In the genomic region with DNA sequence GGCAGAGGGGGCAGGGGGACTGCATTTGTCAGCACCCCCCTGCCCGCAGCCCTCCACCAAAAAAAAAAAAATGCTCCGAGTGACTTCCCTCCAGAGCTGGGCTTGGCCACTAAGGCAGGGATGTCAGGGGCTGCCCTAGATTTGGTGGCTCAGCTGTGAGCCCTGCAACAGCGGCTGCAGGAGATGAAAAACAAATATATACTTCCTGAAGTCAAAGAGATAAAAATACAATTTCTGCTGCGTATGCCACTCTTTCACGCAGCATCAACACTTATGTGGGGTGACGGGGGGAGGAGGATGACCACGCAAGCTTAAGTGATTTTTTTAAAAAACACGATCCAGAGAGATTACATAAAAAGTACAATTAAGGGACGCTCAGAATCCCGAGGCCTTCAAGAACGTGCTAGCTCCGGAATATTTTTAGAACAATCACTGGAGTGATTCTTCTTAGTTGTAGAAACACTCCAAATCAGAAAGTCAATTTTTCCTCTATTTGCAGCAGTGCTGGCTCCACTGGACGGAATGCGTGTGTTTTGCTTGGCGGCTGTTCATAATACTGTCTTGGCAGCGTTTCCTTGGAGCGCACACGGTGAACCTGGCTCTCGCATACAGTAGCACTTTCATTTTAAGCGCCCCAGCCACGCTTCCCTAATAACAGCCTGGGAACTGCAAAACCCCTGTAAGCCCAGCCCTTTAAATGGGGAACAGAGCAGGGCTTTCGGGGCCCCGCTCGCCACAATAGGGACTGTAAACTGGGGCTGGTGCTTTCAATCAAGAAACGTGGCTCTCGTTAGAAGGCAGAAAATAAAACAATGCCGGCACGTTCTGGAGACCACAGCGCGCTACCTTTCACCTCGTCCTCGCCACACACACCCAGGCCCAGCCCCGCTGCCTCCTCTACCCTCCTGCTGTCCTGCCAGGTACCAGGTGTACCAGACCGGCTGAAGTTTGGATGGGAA, we compare ENCODE assay signal across 8 cellular contexts.
DNase-seq lines count a peak whose midpoint lies in the region; ATAC-seq, FAIRE-seq and TF ChIP-seq lines count a peak whose summit lies in the region.

No MANE protein-coding gene starts in this region.

- no peak for FAIRE-seq in RCC 7860 (lab: Jason Lieb, UNC)

- intact Hi-C loops in MCF 10A (cut with micrococcal nuclease), result loop anchor here (1.0 to 10.0 kb wide), 5 partner anchors 75 to 1215 kb away; no protein-coding TSS in a partner anchor

- H3K27me3 Mint-ChIP-seq in MCF 10A (ENCODE audit: insufficient read depth, unreplicated experiment), result no peaks in the 10 kb centered on the region

- peak; percentile 57 for DNase-seq in DMS 273 treated with DMSO at 0.1 percent for 48 hours (lab: John Stamatoyannopoulos, UW)
- peak; percentile 67 for DNase-seq in NCI-H446 treated with DMSO at 0.1 percent for 48 hours (lab: John Stamatoyannopoulos, UW)
- DNase-seq in MCF 10A (ENCODE audit: unreplicated experiment), result peak; percentile 85
- peak; percentile 78 for DNase-seq in left lobe of liver (ENCODE audit: low spot score)
- DNase-seq in RCC 7860 (ENCODE audit: low spot score), result no peak
- DNase-seq in NCI-H1048 (lab: John Stamatoyannopoulos, UW), result no peak

- peak overlapping the region; percentile 57 for H3K27ac Mint-ChIP-seq in MCF 10A (ENCODE audit: low read depth, unreplicated experiment)

- peaks cover 13% of the 10 kb centered on the region for H3K4me1 Mint-ChIP-seq in MCF 10A (ENCODE audit: insufficient read depth, unreplicated experiment)

- peaks cover 63% of the 10 kb centered on the region for H3K4me1 ChIP-seq in thymus (ENCODE audit: control insufficient read depth, insufficient read depth, low read length)

- no peaks in the 10 kb centered on the region for H3K9me3 ChIP-seq in thymus (ENCODE audit: control insufficient read depth)

- no peak for TF ChIP-seq CTCF in MCF 10A (IDR thresholded peaks at IDR 0.05; ENCODE audit: unreplicated experiment)

- no peaks in the 10 kb centered on the region for H3K27me3 ChIP-seq in thymus (ENCODE audit: control insufficient read depth, insufficient read depth)

- H3K9me3 Mint-ChIP-seq in MCF 10A (ENCODE audit: unreplicated experiment), result no peaks in the 10 kb centered on the region

- H3K4me3 Mint-ChIP-seq in MCF 10A (ENCODE audit: unreplicated experiment), result peak overlapping the region; percentile 72

- BruUV-seq in MCF 10A (replicated peaks; lab: Mats Ljungman, UMichigan), result no TSS peak

- H3K36me3 ChIP-seq in thymus (ENCODE audit: control insufficient read depth, insufficient read depth), result peaks cover 48% of the 10 kb centered on the region

- peak overlapping the region; percentile 72 for H3K27ac ChIP-seq in thymus (ENCODE audit: low read depth)

- WGBS in thymus, result 59% methylated on average over 34 of the region's 34 CpGs

- ATAC-seq in left lobe of liver, result peak; percentile 97
- no peak for ATAC-seq in HG03571 (IDR thresholded peaks at IDR 0.05; ENCODE audit: unreplicated experiment)

- H3K4me3 ChIP-seq in thymus (ENCODE audit: low read length), result peak overlapping the region; percentile 11

- CTCF ChIA-PET in MCF 10A (lab: Yijun Ruan, JAX), result interaction anchor here (0.5 to 1.0 kb wide), 6 partner anchors 31 to 1054 kb away, joined by 3 to 6 read pairs (median 4); no protein-coding TSS in a partner anchor

- POLR2A ChIA-PET in MCF 10A (lab: Yijun Ruan, JAX), result interaction anchor here (0.6 to 0.8 kb wide), 2 partner anchors 298 to 1183 kb away, joined by 3 read pairs; no protein-coding TSS in a partner anchor

- no peaks in the 10 kb centered on the region for H3K36me3 Mint-ChIP-seq in MCF 10A (ENCODE audit: insufficient read depth, unreplicated experiment)

Comparison
In these comparisons a context has a peak if more than half of its experiments do, and no peak if none do; other contexts are left out.
1. DNase-seq: peak in DMS 273 treated with DMSO at 0.1 percent for 48 hours (single experiment), NCI-H446 treated with DMSO at 0.1 percent for 48 hours (single experiment), MCF 10A (single experiment) and left lobe of liver (single experiment); none in RCC 7860 (single experiment) and NCI-H1048 (single experiment).